Comparison of ENCODE assay signal across 14 cellular contexts in the genomic region with DNA sequence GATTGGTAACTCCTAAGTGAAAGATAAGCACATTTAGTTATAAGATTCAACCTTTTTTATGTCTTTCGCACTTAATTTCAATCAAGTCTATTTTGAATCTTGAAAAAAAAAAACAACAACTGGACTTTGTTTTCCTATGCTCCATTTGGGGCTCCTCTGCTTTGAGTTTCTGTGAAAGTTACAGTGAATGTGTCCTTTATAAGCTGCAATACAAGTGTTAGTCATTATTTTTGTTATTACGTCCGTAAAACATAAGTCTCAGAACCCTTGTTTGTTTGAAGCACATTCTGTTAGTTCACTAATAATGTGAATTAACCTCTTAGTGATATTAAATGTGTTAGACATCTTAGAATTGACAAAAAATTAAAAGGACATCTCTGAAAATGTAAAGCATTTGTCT.
"Had no signal": no experiment of that assay in that cellular context is flagged by ENCODE, and none has a peak within 500 bp of the region (broad histone marks: within the 10 kb centered on the region; RNA-seq: fewer than 3 reads in every experiment).

No MANE protein-coding gene starts in this region.

- H3K27ac Mint-ChIP-seq: activated CD8-positive, alpha-beta T cell treated with anti-CD3 and anti-CD28 coated beads, Interleukin-2, amount 10 ng/mL, durations not matched to agents 7 days and 5 days; activated naive CD4-positive, alpha-beta T cell treated with anti-CD3 and anti-CD28 coated beads, Interleukin-2, amount 10 ng/mL, durations not matched to agents 7 days and 5 days; brain; endodermal cell; T-cell had no signal

- H3K27ac ChIP-seq: gastroesophageal sphincter, thyroid gland had no signal

- H3K9me3 ChIP-seq: gastroesophageal sphincter, thyroid gland had no signal

- H3K36me3 ChIP-seq: gastroesophageal sphincter, thyroid gland had no signal

- ATAC-seq: activated CD8-positive, alpha-beta T cell treated with anti-CD3 and anti-CD28 coated beads, Interleukin-2, amount 10 ng/mL, durations not matched to agents 7 days and 5 days; esophagus mucosa; gastroesophageal sphincter; left ventricle myocardium superior; T-cell had no signal

- H3K4me1 Mint-ChIP-seq: activated naive CD4-positive, alpha-beta T cell treated with anti-CD3 and anti-CD28 coated beads, Interleukin-2, amount 10 ng/mL, durations not matched to agents 7 days and 5 days; T-cell had no signal

- H3K4me1 ChIP-seq: thyroid gland had no signal

- H3K27me3 ChIP-seq: gastroesophageal sphincter, thyroid gland had no signal

- H3K9me3 Mint-ChIP-seq: activated naive CD4-positive, alpha-beta T cell treated with anti-CD3 and anti-CD28 coated beads, Interleukin-2, amount 10 ng/mL, durations not matched to agents 7 days and 5 days; brain; T-cell had no signal

- H3K4me3 Mint-ChIP-seq: activated CD8-positive, alpha-beta T cell treated with anti-CD3 and anti-CD28 coated beads, Interleukin-2, amount 10 ng/mL, durations not matched to agents 7 days and 5 days; activated naive CD4-positive, alpha-beta T cell treated with anti-CD3 and anti-CD28 coated beads, Interleukin-2, amount 10 ng/mL, durations not matched to agents 7 days and 5 days; brain; endodermal cell; T-cell had no signal

- H3K4me3 ChIP-seq: gastroesophageal sphincter, thyroid gland had no signal

- H3K27me3 Mint-ChIP-seq: activated naive CD4-positive, alpha-beta T cell treated with anti-CD3 and anti-CD28 coated beads, Interleukin-2, amount 10 ng/mL, durations not matched to agents 7 days and 5 days; brain had no signal

- H3K36me3 Mint-ChIP-seq: activated naive CD4-positive, alpha-beta T cell treated with anti-CD3 and anti-CD28 coated beads, Interleukin-2, amount 10 ng/mL, durations not matched to agents 7 days and 5 days; brain; T-cell had no signal

- DNase-seq: activated CD4-positive, alpha-beta T cell treated with anti-CD3 and anti-CD28 coated beads for 4 hours; activated CD8-positive, alpha-beta memory T cell treated with anti-CD3 and anti-CD28 coated beads, Interleukin-2, amount 50 U/mL, for 48 hours; activated CD8-positive, alpha-beta T cell treated with anti-CD3 and anti-CD28 coated beads, Interleukin-2, amount 10 ng/mL, durations not matched to agents 7 days and 5 days; activated naive CD4-positive, alpha-beta T cell treated with anti-CD3 and anti-CD28 coated beads, Interleukin-2, amount 10 ng/mL, durations not matched to agents 7 days and 5 days; cerebellar nuclear complex; endodermal cell; left ventricle myocardium superior; retina; small intestine; T-cell; thyroid gland had no signal
